Comparison of ENCODE assay signal across 2 cellular contexts in genomic region chr4:55820260-55820659, GRCh38.
TF ChIP-seq lines count a peak whose summit lies in the region.

No MANE protein-coding gene starts in this region.

TF ChIP-seq in HEK293, 187 proteins besides CTCF, POLR2A, EP300 and RAD21:
- TF ChIP-seq, protein P1, sequence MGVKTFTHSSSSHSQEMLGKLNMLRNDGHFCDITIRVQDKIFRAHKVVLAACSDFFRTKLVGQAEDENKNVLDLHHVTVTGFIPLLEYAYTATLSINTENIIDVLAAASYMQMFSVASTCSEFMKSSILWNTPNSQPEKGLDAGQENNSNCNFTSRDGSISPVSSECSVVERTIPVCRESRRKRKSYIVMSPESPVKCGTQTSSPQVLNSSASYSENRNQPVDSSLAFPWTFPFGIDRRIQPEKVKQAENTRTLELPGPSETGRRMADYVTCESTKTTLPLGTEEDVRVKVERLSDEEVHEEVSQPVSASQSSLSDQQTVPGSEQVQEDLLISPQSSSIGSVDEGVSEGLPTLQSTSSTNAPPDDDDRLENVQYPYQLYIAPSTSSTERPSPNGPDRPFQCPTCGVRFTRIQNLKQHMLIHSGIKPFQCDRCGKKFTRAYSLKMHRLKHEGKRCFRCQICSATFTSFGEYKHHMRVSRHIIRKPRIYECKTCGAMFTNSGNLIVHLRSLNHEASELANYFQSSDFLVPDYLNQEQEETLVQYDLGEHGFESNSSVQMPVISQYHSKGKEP (tag by site-specific recombination; IDR thresholded peaks at IDR 0.05), result peak; percentile 61; the same call in 1 of the 2 replicates
- no peak for TF ChIP-seq ZNF121 (tag by site-specific recombination; IDR thresholded peaks at IDR 0.05)

TF ChIP-seq in H1, 55 proteins besides CTCF, POLR2A, EP300 and RAD21:
- TF ChIP-seq YY1 (IDR thresholded peaks at IDR 0.05; ENCODE audit: low read depth, low read length), result no peak
- no peak for TF ChIP-seq SP2 (IDR thresholded peaks at IDR 0.05; ENCODE audit: low read length)
- TF ChIP-seq KDM5A (IDR thresholded peaks at IDR 0.05; ENCODE audit: low read length), result no peak
TF ChIP-seq in H1: peak in this region for 0.
